In genomic region chr5:109410389-109411174, GRCh38 we compare ENCODE assay signal across 1 cellular context.
TF ChIP-seq lines count a peak whose summit lies in the region.

No MANE protein-coding gene starts in this region.

TF ChIP-seq in GM12878, 131 proteins besides CTCF, POLR2A, EP300 and RAD21 (continued from another document and continues in another):
- TF ChIP-seq E2F8 (IDR thresholded peaks at IDR 0.05; ENCODE audit: low read depth, partially characterized antibody): peak; percentile 61
- TF ChIP-seq, protein P1, sequence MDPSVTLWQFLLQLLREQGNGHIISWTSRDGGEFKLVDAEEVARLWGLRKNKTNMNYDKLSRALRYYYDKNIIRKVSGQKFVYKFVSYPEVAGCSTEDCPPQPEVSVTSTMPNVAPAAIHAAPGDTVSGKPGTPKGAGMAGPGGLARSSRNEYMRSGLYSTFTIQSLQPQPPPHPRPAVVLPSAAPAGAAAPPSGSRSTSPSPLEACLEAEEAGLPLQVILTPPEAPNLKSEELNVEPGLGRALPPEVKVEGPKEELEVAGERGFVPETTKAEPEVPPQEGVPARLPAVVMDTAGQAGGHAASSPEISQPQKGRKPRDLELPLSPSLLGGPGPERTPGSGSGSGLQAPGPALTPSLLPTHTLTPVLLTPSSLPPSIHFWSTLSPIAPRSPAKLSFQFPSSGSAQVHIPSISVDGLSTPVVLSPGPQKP (IDR thresholded peaks at IDR 0.05; ENCODE audit: low read depth, low read length): peak; percentile 72; the same call in 1 of the 2 replicates
- TF ChIP-seq ZNF384 (IDR thresholded peaks at IDR 0.05; ENCODE audit: borderline replicate concordance, low read depth, low read length): peak; percentile 52; the same call in 1 of the 2 replicates
- peak; percentile 85 for TF ChIP-seq POLR2AphosphoS5 (IDR thresholded peaks at IDR 0.05; ENCODE audit: low read length)
- TF ChIP-seq, protein P2, sequence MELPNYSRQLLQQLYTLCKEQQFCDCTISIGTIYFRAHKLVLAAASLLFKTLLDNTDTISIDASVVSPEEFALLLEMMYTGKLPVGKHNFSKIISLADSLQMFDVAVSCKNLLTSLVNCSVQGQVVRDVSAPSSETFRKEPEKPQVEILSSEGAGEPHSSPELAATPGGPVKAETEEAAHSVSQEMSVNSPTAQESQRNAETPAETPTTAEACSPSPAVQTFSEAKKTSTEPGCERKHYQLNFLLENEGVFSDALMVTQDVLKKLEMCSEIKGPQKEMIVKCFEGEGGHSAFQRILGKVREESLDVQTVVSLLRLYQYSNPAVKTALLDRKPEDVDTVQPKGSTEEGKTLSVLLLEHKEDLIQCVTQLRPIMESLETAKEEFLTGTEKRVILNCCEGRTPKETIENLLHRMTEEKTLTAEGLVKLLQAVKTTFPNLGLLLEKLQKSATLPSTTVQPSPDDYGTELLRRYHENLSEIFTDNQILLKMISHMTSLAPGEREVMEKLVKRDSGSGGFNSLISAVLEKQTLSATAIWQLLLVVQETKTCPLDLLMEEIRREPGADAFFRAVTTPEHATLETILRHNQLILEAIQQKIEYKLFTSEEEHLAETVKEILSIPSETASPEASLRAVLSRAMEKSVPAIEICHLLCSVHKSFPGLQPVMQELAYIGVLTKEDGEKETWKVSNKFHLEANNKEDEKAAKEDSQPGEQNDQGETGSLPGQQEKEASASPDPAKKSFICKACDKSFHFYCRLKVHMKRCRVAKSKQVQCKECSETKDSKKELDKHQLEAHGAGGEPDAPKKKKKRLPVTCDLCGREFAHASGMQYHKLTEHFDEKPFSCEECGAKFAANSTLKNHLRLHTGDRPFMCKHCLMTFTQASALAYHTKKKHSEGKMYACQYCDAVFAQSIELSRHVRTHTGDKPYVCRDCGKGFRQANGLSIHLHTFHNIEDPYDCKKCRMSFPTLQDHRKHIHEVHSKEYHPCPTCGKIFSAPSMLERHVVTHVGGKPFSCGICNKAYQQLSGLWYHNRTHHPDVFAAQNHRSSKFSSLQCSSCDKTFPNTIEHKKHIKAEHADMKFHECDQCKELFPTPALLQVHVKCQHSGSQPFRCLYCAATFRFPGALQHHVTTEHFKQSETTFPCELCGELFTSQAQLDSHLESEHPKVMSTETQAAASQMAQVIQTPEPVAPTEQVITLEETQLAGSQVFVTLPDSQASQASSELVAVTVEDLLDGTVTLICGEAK (IDR thresholded peaks at IDR 0.05; ENCODE audit: borderline replicate concordance): no peak; the same call in 1 of the 2 replicates
- peak; percentile 47; the same call in 1 of the 2 replicates for TF ChIP-seq ZNF207 (IDR thresholded peaks at IDR 0.05; ENCODE audit: borderline replicate concordance)
- TF ChIP-seq SREBF1 (IDR thresholded peaks at IDR 0.05; ENCODE audit: low read length): 0 out of 2 replicates have a peak, but pooled peaks have one; percentile 43
- TF ChIP-seq, protein P3, sequence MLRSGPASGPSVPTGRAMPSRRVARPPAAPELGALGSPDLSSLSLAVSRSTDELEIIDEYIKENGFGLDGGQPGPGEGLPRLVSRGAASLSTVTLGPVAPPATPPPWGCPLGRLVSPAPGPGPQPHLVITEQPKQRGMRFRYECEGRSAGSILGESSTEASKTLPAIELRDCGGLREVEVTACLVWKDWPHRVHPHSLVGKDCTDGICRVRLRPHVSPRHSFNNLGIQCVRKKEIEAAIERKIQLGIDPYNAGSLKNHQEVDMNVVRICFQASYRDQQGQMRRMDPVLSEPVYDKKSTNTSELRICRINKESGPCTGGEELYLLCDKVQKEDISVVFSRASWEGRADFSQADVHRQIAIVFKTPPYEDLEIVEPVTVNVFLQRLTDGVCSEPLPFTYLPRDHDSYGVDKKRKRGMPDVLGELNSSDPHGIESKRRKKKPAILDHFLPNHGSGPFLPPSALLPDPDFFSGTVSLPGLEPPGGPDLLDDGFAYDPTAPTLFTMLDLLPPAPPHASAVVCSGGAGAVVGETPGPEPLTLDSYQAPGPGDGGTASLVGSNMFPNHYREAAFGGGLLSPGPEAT (IDR thresholded peaks at IDR 0.05; ENCODE audit: low read depth): peak; percentile 85
- peak; percentile 67; the same call in 1 of the 2 replicates for TF ChIP-seq MTA2 (IDR thresholded peaks at IDR 0.05; ENCODE audit: low read depth)
- no peak for TF ChIP-seq NFYA (IDR thresholded peaks at IDR 0.05; ENCODE audit: borderline replicate concordance, low read depth, low read length)
- 0 out of 2 replicates have a peak, but pooled peaks have one; percentile 27 for TF ChIP-seq JUND (IDR thresholded peaks at IDR 0.05; ENCODE audit: low read depth, low read length)
- TF ChIP-seq, protein P4, sequence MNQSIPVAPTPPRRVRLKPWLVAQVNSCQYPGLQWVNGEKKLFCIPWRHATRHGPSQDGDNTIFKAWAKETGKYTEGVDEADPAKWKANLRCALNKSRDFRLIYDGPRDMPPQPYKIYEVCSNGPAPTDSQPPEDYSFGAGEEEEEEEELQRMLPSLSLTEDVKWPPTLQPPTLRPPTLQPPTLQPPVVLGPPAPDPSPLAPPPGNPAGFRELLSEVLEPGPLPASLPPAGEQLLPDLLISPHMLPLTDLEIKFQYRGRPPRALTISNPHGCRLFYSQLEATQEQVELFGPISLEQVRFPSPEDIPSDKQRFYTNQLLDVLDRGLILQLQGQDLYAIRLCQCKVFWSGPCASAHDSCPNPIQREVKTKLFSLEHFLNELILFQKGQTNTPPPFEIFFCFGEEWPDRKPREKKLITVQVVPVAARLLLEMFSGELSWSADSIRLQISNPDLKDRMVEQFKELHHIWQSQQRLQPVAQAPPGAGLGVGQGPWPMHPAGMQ (IDR thresholded peaks at IDR 0.05; ENCODE audit: borderline replicate concordance): no peak
- 0 out of 2 replicates have a peak, but pooled peaks have one; percentile 19 for TF ChIP-seq PML (IDR thresholded peaks at IDR 0.05; ENCODE audit: low read length)
- peak; percentile 41; the same call in 1 of the 2 replicates for TF ChIP-seq TAF1 (IDR thresholded peaks at IDR 0.05; ENCODE audit: borderline replicate concordance, low read depth, low read length)
- 0 out of 2 replicates have a peak, but pooled peaks have one; percentile 18 for TF ChIP-seq BACH1 (IDR thresholded peaks at IDR 0.05; ENCODE audit: borderline replicate concordance)
- TF ChIP-seq BRCA1 (IDR thresholded peaks at IDR 0.05; ENCODE audit: low read depth, low read length): no peak
- TF ChIP-seq CUX1 (IDR thresholded peaks at IDR 0.05; ENCODE audit: insufficient replicate concordance, low read depth, low read length): peak; percentile 56
- no peak for TF ChIP-seq ZZZ3 (IDR thresholded peaks at IDR 0.05; ENCODE audit: control insufficient read depth, insufficient read length, low read depth)
- peak; percentile 4; the same call in 1 of the 2 replicates for TF ChIP-seq JUNB (IDR thresholded peaks at IDR 0.05)
- TF ChIP-seq MLLT1 (IDR thresholded peaks at IDR 0.05): peak; percentile 94
- TF ChIP-seq IKZF1 (conservative IDR thresholded peaks at IDR 0.05): peak; percentile 76; the same call in 1 of the 2 replicates
- TF ChIP-seq CHD1 (IDR thresholded peaks at IDR 0.05; ENCODE audit: low read depth, low read length): peak; percentile 87; the same call in 1 of the 2 replicates
- peak; percentile 80; the same call in 1 of the 2 replicates for TF ChIP-seq HDGF (IDR thresholded peaks at IDR 0.05)
- 0 out of 2 replicates have a peak, but pooled peaks have one; percentile 29 for TF ChIP-seq SMARCA5 (IDR thresholded peaks at IDR 0.05)
- TF ChIP-seq IRF4 (IDR thresholded peaks at IDR 0.05; ENCODE audit: low read depth, low read length): 0 out of 2 replicates have a peak, but pooled peaks have one; percentile 7
- no peak for TF ChIP-seq PAX5 (IDR thresholded peaks at IDR 0.05; ENCODE audit: borderline replicate concordance, low read depth, low read length)
- TF ChIP-seq NR2C1 (IDR thresholded peaks at IDR 0.05): peak; percentile 83
- TF ChIP-seq SMAD1 (IDR thresholded peaks at IDR 0.05; ENCODE audit: low read depth, partially characterized antibody): peak; percentile 76
- peak; percentile 90; the same call in 1 of the 2 replicates for TF ChIP-seq PAX8 (IDR thresholded peaks at IDR 0.05)
- peak; percentile 48 to 54; a peak in 3 of 4 replicates for TF ChIP-seq IKZF2 (IDR thresholded peaks at IDR 0.05)
- peak; percentile 79 for TF ChIP-seq SKIL (IDR thresholded peaks at IDR 0.05; ENCODE audit: low read depth, poor library complexity, severe bottlenecking)
- peak; percentile 63 for TF ChIP-seq RB1 (IDR thresholded peaks at IDR 0.05; ENCODE audit: borderline replicate concordance)
- peak; percentile 72; the same call in 1 of the 2 replicates for TF ChIP-seq SIN3A (IDR thresholded peaks at IDR 0.05; ENCODE audit: low read depth, low read length)
- TF ChIP-seq MEF2B (IDR thresholded peaks at IDR 0.05; ENCODE audit: partially characterized antibody, poor library complexity, severe bottlenecking): peak; percentile 38
- no peak; a peak in 1 of 4 replicates for TF ChIP-seq BHLHE40 (IDR thresholded peaks at IDR 0.05; ENCODE audit: borderline replicate concordance in 1 of 2, low read depth in 2 of 2, low read length in 1 of 2)
- peak; percentile 85 for TF ChIP-seq YY1 (IDR thresholded peaks at IDR 0.05; ENCODE audit: low read depth, low read length)
